16 cellular contexts compared by ENCODE assay signal in the genomic region with DNA sequence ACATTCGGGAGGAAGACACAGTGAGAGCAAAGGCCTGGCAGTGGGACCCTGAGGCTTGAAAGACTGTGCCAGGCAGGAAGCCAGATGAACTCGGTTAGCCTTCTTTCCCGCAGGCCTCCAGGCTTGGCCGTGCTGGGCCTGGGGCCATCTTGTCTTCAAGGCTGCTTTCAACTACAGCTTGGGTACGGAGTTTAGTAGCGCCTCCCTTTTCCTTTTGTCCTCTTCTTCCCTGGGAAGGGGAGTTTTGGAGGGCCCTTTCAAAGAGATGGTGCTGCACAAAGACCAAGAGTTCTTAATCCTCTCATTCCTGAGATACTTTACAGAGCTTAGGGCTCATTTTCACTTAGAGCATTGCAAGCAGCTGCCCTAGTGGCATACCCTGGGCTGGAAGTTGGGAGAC.
A peak's percentile ranks its signal among the peaks of the same experiment; 100 is the strongest.
DNase-seq lines count a peak whose midpoint lies in the region; ATAC-seq and TF ChIP-seq lines count a peak whose summit lies in the region.
"Had no signal": no experiment of that assay in that cellular context is flagged by ENCODE, and none has a peak within 500 bp of the region (broad histone marks: within the 10 kb centered on the region; RNA-seq: fewer than 3 reads in every experiment).

No MANE protein-coding gene starts in this region.

- peak overlapping the region; percentile 91 for H3K27ac Mint-ChIP-seq in endodermal cell
- H3K27ac Mint-ChIP-seq in neural progenitor cell: peak overlapping the region; percentile 88
- H3K27ac Mint-ChIP-seq: activated naive CD8-positive, alpha-beta T cell treated with anti-CD3 and anti-CD28 coated beads for 36 hours; nephron progenitor cell had no signal

- H3K36me3 Mint-ChIP-seq in endodermal cell (ENCODE audit: low read depth) (peaks cover 2% of the 10 kb centered on the region), neural progenitor cell (peaks cover 11% of the 10 kb centered on the region)

- H3K9me3 ChIP-seq in BLaER1 (no peaks in the 10 kb centered on the region), MM.1S (replicated peaks; ENCODE audit: insufficient read depth, low read length) (no peaks in the 10 kb centered on the region), endodermal cell (ENCODE audit: control insufficient read depth, low read length) (no peaks in the 10 kb centered on the region), neural progenitor cell (ENCODE audit: low read depth) (no peaks in the 10 kb centered on the region)

- H3K9me2 ChIP-seq in MM.1S (replicated peaks; ENCODE audit: insufficient read depth, low read length): no peaks in the 10 kb centered on the region

- no peak overlapping the region for H3K9ac ChIP-seq in BLaER1
- no peak overlapping the region for H3K9ac ChIP-seq in MM.1S (ENCODE audit: low read length)
- no peak overlapping the region for H3K9ac ChIP-seq in endodermal cell (ENCODE audit: extremely low read depth, low read length, poor library complexity, severe bottlenecking)
- H3K9ac ChIP-seq in neural progenitor cell: peak overlapping the region; percentile 11

- no peak overlapping the region for H3K4me3 Mint-ChIP-seq in endodermal cell
- no peak overlapping the region for H3K4me3 Mint-ChIP-seq in neural progenitor cell
- H3K4me3 Mint-ChIP-seq: activated naive CD8-positive, alpha-beta T cell treated with anti-CD3 and anti-CD28 coated beads for 36 hours; nephron progenitor cell had no signal

- H3K27me3 Mint-ChIP-seq in endodermal cell (ENCODE audit: insufficient read depth) (peaks cover 5% of the 10 kb centered on the region), neural progenitor cell (ENCODE audit: insufficient read depth, low read depth) (peaks cover 2% of the 10 kb centered on the region)

- no peaks in the 10 kb centered on the region for H3K9me3 Mint-ChIP-seq in endodermal cell
- no peaks in the 10 kb centered on the region for H3K9me3 Mint-ChIP-seq in neural progenitor cell
- H3K9me3 Mint-ChIP-seq: activated naive CD8-positive, alpha-beta T cell treated with anti-CD3 and anti-CD28 coated beads for 36 hours; nephron progenitor cell had no signal

- 81 to 82% methylated on average over 6 of the region's 6 CpGs for WGBS in endodermal cell (ENCODE audit: insufficient coverage in 1 of 2, insufficient read length in 1 of 2), 2 experiments

- H3K4me2 ChIP-seq in BLaER1: peak overlapping the region; percentile 85
- peak overlapping the region; percentile 57; the same call in 1 of the 2 replicates for H3K4me2 ChIP-seq in MM.1S (ENCODE audit: low read depth, low read length)
- H3K4me2 ChIP-seq in neural progenitor cell: peak overlapping the region; percentile 70

- no peak for ATAC-seq in HG03571 (IDR thresholded peaks at IDR 0.05; ENCODE audit: unreplicated experiment)
- ATAC-seq in GM18858 (IDR thresholded peaks at IDR 0.05; ENCODE audit: unreplicated experiment): no peak
- ATAC-seq: left lobe of liver had no signal

- H3K4me3 ChIP-seq in BLaER1 (no peak overlapping the region), MM.1S (ENCODE audit: low read length) (no peak overlapping the region), endodermal cell (ENCODE audit: low read length) (no peak overlapping the region), neural progenitor cell (no peak overlapping the region)

- H3K27me3 ChIP-seq in BLaER1 (peaks cover 30% of the 10 kb centered on the region), MM.1S (replicated peaks; ENCODE audit: insufficient read depth, low read length) (0 out of 2 replicates have a peak, but pooled peaks cover 5% of the 10 kb centered on the region), endodermal cell (ENCODE audit: control insufficient read depth, insufficient read depth, low read length, poor library complexity, severe bottlenecking) (no peaks in the 10 kb centered on the region), neural progenitor cell (no peaks in the 10 kb centered on the region)

- H3K4me1 ChIP-seq in BLaER1 (peaks cover 35% of the 10 kb centered on the region), MM.1S (ENCODE audit: low read length) (peaks cover 20% of the 10 kb centered on the region), endodermal cell (ENCODE audit: control insufficient read depth, insufficient read depth, low read length) (peaks cover 44% of the 10 kb centered on the region), neural progenitor cell (peaks cover 85% of the 10 kb centered on the region)

- H2AFZ ChIP-seq in MM.1S (ENCODE audit: low read length) (no peak overlapping the region), neural progenitor cell (replicated peaks) (no peak overlapping the region)

- H3F3A ChIP-seq in MM.1S (ENCODE audit: insufficient read depth, low read length): peaks cover 11% of the 10 kb centered on the region
- H3F3A ChIP-seq in neural progenitor cell (ENCODE audit: low read depth): peaks cover 36% of the 10 kb centered on the region

- H3K79me2 ChIP-seq in MM.1S (ENCODE audit: low read length): no peaks in the 10 kb centered on the region
- H3K79me2 ChIP-seq in neural progenitor cell (ENCODE audit: low read depth): peaks cover 4% of the 10 kb centered on the region

- DNase-seq in MM.1S (no peak), endodermal cell (peak; percentile 75), neural progenitor cell (ENCODE audit: low spot score) (peak; percentile 94), T-helper 1 cell (no peak), H4 (ENCODE audit: low spot score) (no peak)
- DNase-seq: activated CD4-positive, alpha-beta T cell treated with anti-CD3 and anti-CD28 coated beads for 4 hours; activated naive CD8-positive, alpha-beta T cell treated with anti-CD3 and anti-CD28 coated beads for 36 hours; activated T-cell treated with anti-CD3 and anti-CD28 coated beads for 4 hours; NCI-H146; NCI-H774; nephron progenitor cell; stimulated activated naive CD4-positive, alpha-beta T cell treated with Interleukin-2 at 50 U/mL for 16 hours had no signal

- H3K27ac ChIP-seq in BLaER1 (no peak overlapping the region), MM.1S (ENCODE audit: low read length) (no peak overlapping the region), endodermal cell (ENCODE audit: low read depth, low read length) (no peak overlapping the region), neural progenitor cell (peak overlapping the region; percentile 99)

- H4K20me1 ChIP-seq in BLaER1 (peaks cover 17% of the 10 kb centered on the region; the same call in 1 of the 2 replicates), MM.1S (ENCODE audit: insufficient read depth, low read length) (no peaks in the 10 kb centered on the region), neural progenitor cell (ENCODE audit: low read depth) (no peaks in the 10 kb centered on the region)

- no peaks in the 10 kb centered on the region for H3K36me3 ChIP-seq in BLaER1
- H3K36me3 ChIP-seq in MM.1S (replicated peaks; ENCODE audit: insufficient read depth, low read length): no peaks in the 10 kb centered on the region
- H3K36me3 ChIP-seq in endodermal cell (ENCODE audit: control insufficient read depth, insufficient read depth, low read length): no peaks in the 10 kb centered on the region
- H3K36me3 ChIP-seq in neural progenitor cell: no peaks in the 10 kb centered on the region

- H3K4me1 Mint-ChIP-seq in endodermal cell (peaks cover 57% of the 10 kb centered on the region), neural progenitor cell (peaks cover 79% of the 10 kb centered on the region)

- TF ChIP-seq CTCF in MM.1S (IDR thresholded peaks at IDR 0.05; ENCODE audit: low read length) (no peak), endodermal cell (conservative IDR thresholded peaks at IDR 0.05) (peak; percentile 34), neural progenitor cell (IDR thresholded peaks at IDR 0.05) (peak; percentile 32)

Comparison
In these comparisons a context has a peak if more than half of its experiments do, and no peak if none do; other contexts are left out.
1. DNase-seq: peak in endodermal cell (single experiment) and neural progenitor cell (single experiment); none in MM.1S (single experiment), T-helper 1 cell (0 of 5) and H4 (single experiment).
2. Peak in every context shown above with its lines, with median percentiles within 50 percentile points of each other: H3K4me2 ChIP-seq.